ENCODE assay signal across 8 cellular contexts in the genomic region with DNA sequence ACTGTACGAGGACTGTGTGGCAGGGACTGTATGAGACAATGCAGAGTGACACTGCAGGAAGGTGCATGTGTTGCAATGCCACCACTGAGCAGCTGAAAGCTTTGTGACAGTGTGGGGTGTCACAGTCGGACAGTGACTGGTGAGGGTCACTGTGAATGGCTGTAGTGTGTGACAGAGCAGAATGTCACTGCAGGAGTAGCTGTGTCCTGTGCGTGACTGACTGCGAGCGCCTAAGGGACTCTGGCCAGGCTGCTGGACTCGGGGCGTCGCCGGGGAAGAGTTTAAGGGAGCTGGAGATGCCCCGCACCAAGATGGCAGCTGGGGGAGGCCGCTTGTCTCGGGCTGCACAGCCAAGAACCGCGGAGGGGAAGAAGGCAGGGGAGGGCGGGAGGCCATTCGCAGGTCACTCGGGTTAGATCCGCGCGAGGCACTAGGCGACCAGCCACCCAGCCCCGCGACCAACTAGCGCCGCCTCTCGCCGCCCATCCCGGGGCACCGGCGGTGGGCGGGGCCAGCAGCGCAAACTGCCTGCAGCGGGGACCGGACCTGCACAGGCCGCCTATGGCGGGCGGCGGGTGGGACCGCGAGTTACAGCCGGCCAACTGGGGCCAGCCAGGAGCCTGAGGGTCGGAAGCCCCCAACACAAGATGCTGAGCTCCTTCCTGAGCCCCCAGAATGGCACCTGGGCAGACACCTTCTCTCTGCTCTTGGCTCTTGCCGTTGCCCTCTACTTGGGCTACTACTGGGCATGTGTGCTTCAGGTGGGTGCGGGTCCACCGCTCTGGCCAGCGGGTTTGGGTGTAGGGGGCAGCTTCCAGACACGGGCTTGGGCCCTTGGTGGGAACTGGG. TPM values are rescaled to one million over a fixed set of nuclear protein-coding genes. Genes with fewer than 3 reads are reported as not detected.
DNase-seq lines count a peak whose midpoint lies in the region; ATAC-seq, FAIRE-seq and TF ChIP-seq lines count a peak whose summit lies in the region.

Gene ABHD1 (plus strand): TSS at position 514 of the 849 bp plus-strand sequence. CDS start 134 bp downstream, at position 648.

- in situ Hi-C loops in T47D (cut with HindIII; ENCODE audit: low pct_unique_long_range_greater_than_20kb, low sequenced_read_pairs), result no loop called here

- H3K4me3 Mint-ChIP-seq in IgD-negative memory B cell, result peak within 1 kb of the TSS; percentile 89 to 97 (median 95)

- no peaks in the 10 kb centered on the region for H3K9me3 Mint-ChIP-seq in IgD-negative memory B cell

- no peak for FAIRE-seq in small intestine (lab: Jason Lieb, UNC)

- H3K4me1 ChIP-seq in small intestine (ENCODE audit: control insufficient read depth in 2 of 2, insufficient read depth in 1 of 2, low read depth in 1 of 2, low read length in 1 of 2), result no peaks in the 10 kb centered on the region

- DNase-seq in DMS53 (lab: John Stamatoyannopoulos, UW), result peak; percentile 72
- DNase-seq in WERI-Rb-1, result peak; percentile 77
- DNase-seq in T47D (ENCODE audit: low read depth in 1 of 2, low spot score in 1 of 2), result peak; percentile 39 to 51
- DNase-seq in iPS-NIHi7 (ENCODE audit: extremely low spot score), result peak; percentile 72
- DNase-seq in small intestine, result peak; percentile 49
- DNase-seq in NCI-H226, result no peak

- no peak for ATAC-seq in GM18868 (IDR thresholded peaks at IDR 0.05; ENCODE audit: unreplicated experiment)

- 0 out of 2 replicates have a peak, but pooled peaks have one; percentile 14 for TF ChIP-seq CTCF in WERI-Rb-1 (IDR thresholded peaks at IDR 0.05; ENCODE audit: low read depth, low read length)

- peak within 1 kb of the TSS in 2 of 3 donors; percentile 4 to 23 for H3K27ac Mint-ChIP-seq in IgD-negative memory B cell

- H3K27me3 Mint-ChIP-seq in IgD-negative memory B cell, result peaks cover 13% of the 10 kb centered on the region

- no peaks in the 10 kb centered on the region for H3K36me3 Mint-ChIP-seq in IgD-negative memory B cell

- H3K27me3 ChIP-seq in WERI-Rb-1 (ENCODE audit: insufficient read depth, low read depth, severe bottlenecking), result no peaks in the 10 kb centered on the region
- no peaks in the 10 kb centered on the region for H3K27me3 ChIP-seq in small intestine (ENCODE audit: control insufficient read depth in 2 of 2, insufficient read depth in 2 of 2, low read length in 2 of 2)

- H3K4me3 ChIP-seq in WERI-Rb-1 (ENCODE audit: low read depth, low read length) (peak within 1 kb of the TSS; percentile 68), small intestine (ENCODE audit: low read depth in 1 of 2, low read length in 2 of 2) (peak within 1 kb of the TSS; percentile 13 to 63)

- peak within 1 kb of the TSS; percentile 25 for H3K27ac ChIP-seq in WERI-Rb-1
- H3K27ac ChIP-seq in small intestine (ENCODE audit: low read depth in 1 of 2, low read length in 1 of 2), result peak within 1 kb of the TSS in 1 of 2 donors; percentile 2

- 3 to 5% (median 5%) methylated on average over 33 to 47 of the region's 47 CpGs for WGBS in small intestine, 3 donors

- peaks cover 3 to 15% (median 11%) of the 10 kb centered on the region in 3 donors for H3K4me1 Mint-ChIP-seq in IgD-negative memory B cell

- H3K36me3 ChIP-seq in WERI-Rb-1, result no peaks in the 10 kb centered on the region
- H3K36me3 ChIP-seq in small intestine (ENCODE audit: control insufficient read depth in 2 of 2, insufficient read depth in 2 of 2, low read length in 2 of 2), result no peaks in the 10 kb centered on the region

- H3K9me3 ChIP-seq in WERI-Rb-1 (ENCODE audit: severe bottlenecking), result no peaks in the 10 kb centered on the region
- H3K9me3 ChIP-seq in small intestine (ENCODE audit: control insufficient read depth, low read depth), result no peaks in the 10 kb centered on the region

RNA-seq across cellular contexts. Expression of gene ABHD1, which starts in this region (rescaled TPM):
- polyA plus RNA-seq in IgD-negative memory B cell, result 0.35 TPM
- under 1 TPM in 1 of 3 donors, not detected in 2; 0.25 TPM for polyA plus RNA-seq in small intestine

Comparison
In these comparisons a context has a peak if more than half of its experiments do, and no peak if none do; other contexts are left out.
1. Peak in DNase-seq and H3K4me3 ChIP-seq in small intestine; RNA of the gene not detected or under 1 TPM.